Comparison of ENCODE assay signal across 8 cellular contexts in genomic region chr10:15744217-15744865, GRCh38. TPM values are rescaled to one million over a fixed set of nuclear protein-coding genes. Genes with fewer than 3 reads are reported as not detected.
DNase-seq lines count a peak whose midpoint lies in the region; ATAC-seq and TF ChIP-seq lines count a peak whose summit lies in the region.

No MANE protein-coding gene starts in this region.

- ATAC-seq in GM18519 (IDR thresholded peaks at IDR 0.05; ENCODE audit: low FRiP score, unreplicated experiment) (peak; percentile 73), HG03565 (IDR thresholded peaks at IDR 0.05; ENCODE audit: unreplicated experiment) (peak; percentile 51), GM18873 (IDR thresholded peaks at IDR 0.05; ENCODE audit: low FRiP score, unreplicated experiment) (no peak)

- H3K36me3 Mint-ChIP-seq in nephron progenitor cell (ENCODE audit: low read depth) = no peaks in the 10 kb centered on the region

- no peak overlapping the region for H3K27ac Mint-ChIP-seq in nephron progenitor cell

- peaks cover 30% of the 10 kb centered on the region for H3K4me1 Mint-ChIP-seq in nephron progenitor cell

- no peak overlapping the region for H3K4me3 Mint-ChIP-seq in nephron progenitor cell

- peak; percentile 31 for DNase-seq in CMK (ENCODE audit: low read depth)
- peak; percentile 52 for DNase-seq in SK-N-DZ (ENCODE audit: low spot score)
- DNase-seq in effector CD4-positive, alpha-beta T cell = peak; percentile 8
- peak; percentile 64 for DNase-seq in nephron progenitor cell
- no peak for DNase-seq in NCI-H510A (lab: John Stamatoyannopoulos, UW)

- H3K9me3 Mint-ChIP-seq in nephron progenitor cell = no peaks in the 10 kb centered on the region

- peaks cover 4% of the 10 kb centered on the region for H3K27me3 Mint-ChIP-seq in nephron progenitor cell (ENCODE audit: low read depth, poor library complexity)

- peak; percentile 61 for TF ChIP-seq CTCF in nephron progenitor cell (IDR thresholded peaks at IDR 0.05)

RNA-seq across cellular contexts. Expression of gene ITGA8, which starts 24.6 kb away (rescaled TPM):
- polyA plus RNA-seq in SK-N-DZ (2014; cell fraction: cytosol; rRNA removed) = 0.02 and 0.12 TPM in 2 replicates
- 0.10 TPM in 1 of 2 replicates, not detected in the other for polyA plus RNA-seq in SK-N-DZ (2014; cell fraction: nucleus; rRNA removed)
